In the genomic region with DNA sequence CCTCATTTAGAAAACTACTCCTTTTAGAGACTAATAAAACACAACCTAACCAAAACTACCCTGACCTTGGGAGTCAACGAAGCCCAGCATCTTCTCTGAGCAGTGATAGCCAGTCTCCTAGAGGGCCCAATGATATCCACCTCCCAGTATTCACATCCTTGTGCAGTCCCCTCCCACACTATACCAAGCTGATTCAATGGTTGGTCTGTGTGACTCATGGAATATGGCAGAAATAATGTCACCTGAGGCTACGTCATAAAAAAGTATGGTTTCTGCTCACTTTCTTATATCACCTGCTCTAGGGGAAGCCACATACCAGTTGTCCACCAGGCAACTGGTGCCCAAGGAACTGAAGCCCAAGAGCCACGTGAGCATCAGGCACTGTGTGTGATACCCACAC, we compare ENCODE assay signal across 21 cellular contexts. TPM values are rescaled to one million over a fixed set of nuclear protein-coding genes. Genes with fewer than 3 reads are reported as not detected.
DNase-seq lines count a peak whose midpoint lies in the region; ATAC-seq and TF ChIP-seq lines count a peak whose summit lies in the region.
"Had no signal": no experiment of that assay in that cellular context is flagged by ENCODE, and none has a peak within 500 bp of the region (broad histone marks: within the 10 kb centered on the region; RNA-seq: fewer than 3 reads in every experiment).

No MANE protein-coding gene starts in this region.

- no TSS peak for BruUV-seq in HCT116 (replicated peaks; lab: Mats Ljungman, UMichigan)

- H3K36me3 ChIP-seq in HCT116 (ENCODE audit: control insufficient read depth in 1 of 2, insufficient read depth in 2 of 2, low read length in 2 of 2) (peaks cover 27 to 37% of the 10 kb centered on the region in 2 experiments), neural progenitor cell (peaks cover 42% of the 10 kb centered on the region), sigmoid colon (peaks cover 0 to 48% (median 15%) of the 10 kb centered on the region in 4 donors), esophagus squamous epithelium (peaks cover 4 to 60% (median 6%) of the 10 kb centered on the region in 3 donors)
- H3K36me3 ChIP-seq: colonic mucosa had no signal

- H3K4me2 ChIP-seq in HCT116 (ENCODE audit: low read length) (no peak overlapping the region), neural progenitor cell (no peak overlapping the region)

- H2AFZ ChIP-seq in HCT116 (ENCODE audit: low read depth, low read length, poor library complexity, severe bottlenecking) (no peak overlapping the region), neural progenitor cell (replicated peaks) (no peak overlapping the region)

- no peaks in the 10 kb centered on the region for H3K27me3 ChIP-seq in HCT116 (ENCODE audit: insufficient read depth, low read length)
- H3K27me3 ChIP-seq in neural progenitor cell = no peaks in the 10 kb centered on the region
- no peaks in the 10 kb centered on the region for H3K27me3 ChIP-seq in sigmoid colon
- H3K27me3 ChIP-seq in esophagus squamous epithelium = no peaks in the 10 kb centered on the region
- H3K27me3 ChIP-seq: colonic mucosa, heart left ventricle, spleen, vagina had no signal

- no peaks in the 10 kb centered on the region for H3K9me2 ChIP-seq in HCT116 (ENCODE audit: insufficient read depth)

- H3F3A ChIP-seq in neural progenitor cell (ENCODE audit: low read depth) = peaks cover 25% of the 10 kb centered on the region

- H3K36me3 Mint-ChIP-seq in activated CD4-positive, alpha-beta memory T cell treated with anti-CD3 and anti-CD28 coated beads for 36 hours = peaks cover 36% of the 10 kb centered on the region
- peaks cover 40% of the 10 kb centered on the region for H3K36me3 Mint-ChIP-seq in activated CD4-positive, alpha-beta memory T cell treated with anti-CD3 and anti-CD28 coated beads, Interleukin-2, amount 10 ng/mL, durations not matched to agents 7 days and 5 days (ENCODE audit: low read depth)
- H3K36me3 Mint-ChIP-seq in activated naive CD8-positive, alpha-beta T cell = peaks cover 9% of the 10 kb centered on the region
- H3K36me3 Mint-ChIP-seq in neural progenitor cell = peaks cover 16% of the 10 kb centered on the region

- ATAC-seq in HCT116 (peak; percentile 46; the same call in 1 of the 2 replicates), GM18858 (IDR thresholded peaks at IDR 0.05; ENCODE audit: unreplicated experiment) (no peak)
- ATAC-seq: heart left ventricle, SK-N-SH treated with all-trans-retinoic acid at 6 μM for 48 hours had no signal

- H3K27ac Mint-ChIP-seq in activated CD4-positive, alpha-beta memory T cell treated with anti-CD3 and anti-CD28 coated beads for 36 hours = peak overlapping the region; percentile 62
- H3K27ac Mint-ChIP-seq in activated CD4-positive, alpha-beta memory T cell treated with anti-CD3 and anti-CD28 coated beads, Interleukin-2, amount 10 ng/mL, durations not matched to agents 7 days and 5 days = no peak overlapping the region
- peak overlapping the region; percentile 64 for H3K27ac Mint-ChIP-seq in activated naive CD8-positive, alpha-beta T cell
- peak overlapping the region; percentile 8 for H3K27ac Mint-ChIP-seq in neural progenitor cell

- H3K9me3 Mint-ChIP-seq in activated CD4-positive, alpha-beta memory T cell treated with anti-CD3 and anti-CD28 coated beads for 36 hours = no peaks in the 10 kb centered on the region
- no peaks in the 10 kb centered on the region for H3K9me3 Mint-ChIP-seq in activated CD4-positive, alpha-beta memory T cell treated with anti-CD3 and anti-CD28 coated beads, Interleukin-2, amount 10 ng/mL, durations not matched to agents 7 days and 5 days
- H3K9me3 Mint-ChIP-seq in activated naive CD8-positive, alpha-beta T cell (ENCODE audit: low read depth) = no peaks in the 10 kb centered on the region
- no peaks in the 10 kb centered on the region for H3K9me3 Mint-ChIP-seq in neural progenitor cell

- H3K4me1 Mint-ChIP-seq in activated CD4-positive, alpha-beta memory T cell treated with anti-CD3 and anti-CD28 coated beads for 36 hours (ENCODE audit: low read depth) = peaks cover 6% of the 10 kb centered on the region
- H3K4me1 Mint-ChIP-seq in activated CD4-positive, alpha-beta memory T cell treated with anti-CD3 and anti-CD28 coated beads, Interleukin-2, amount 10 ng/mL, durations not matched to agents 7 days and 5 days = peaks cover 4% of the 10 kb centered on the region
- peaks cover 16% of the 10 kb centered on the region for H3K4me1 Mint-ChIP-seq in activated naive CD8-positive, alpha-beta T cell (ENCODE audit: low read depth)
- H3K4me1 Mint-ChIP-seq in neural progenitor cell = no peaks in the 10 kb centered on the region

- H3K79me2 ChIP-seq in HCT116 (ENCODE audit: insufficient read depth, low read length) = peaks cover 16% of the 10 kb centered on the region; the same call in 1 of the 2 replicates
- H3K79me2 ChIP-seq in neural progenitor cell (ENCODE audit: low read depth) = peaks cover under 1% of the 10 kb centered on the region

- POLR2A ChIA-PET in activated CD4-positive, alpha-beta memory T cell treated with anti-CD3 and anti-CD28 coated beads for 36 hours (lab: Charles Lee) = interaction anchor here (1.5 kb wide), 1 partner anchor 28 kb away, joined by 4 read pairs; a partner anchor contains a TSS
- POLR2A ChIA-PET in activated CD4-positive, alpha-beta memory T cell treated with anti-CD3 and anti-CD28 coated beads, Interleukin-2, amount 10 ng/mL, durations not matched to agents 7 days and 5 days (lab: Charles Lee) = no interaction called here
- POLR2A ChIA-PET in HCT116 (lab: Charles Lee) = no interaction called here

- H4K20me1 ChIP-seq in HCT116 (ENCODE audit: insufficient read depth) (peaks cover 10% of the 10 kb centered on the region), neural progenitor cell (ENCODE audit: low read depth) (no peaks in the 10 kb centered on the region)

- DNase-seq in activated CD4-positive, alpha-beta memory T cell treated with anti-CD3 and anti-CD28 coated beads for 36 hours = no peak
- no peak for DNase-seq in activated CD4-positive, alpha-beta memory T cell treated with anti-CD3 and anti-CD28 coated beads, Interleukin-2, amount 10 ng/mL, durations not matched to agents 7 days and 5 days
- DNase-seq in HCT116 (ENCODE audit: low read depth, low spot score) (no peak), neural progenitor cell (ENCODE audit: low spot score) (no peak), sigmoid colon (no peak), esophagus squamous epithelium (lab: John Stamatoyannopoulos, UW) (no peak)
- DNase-seq: activated CD4-positive, alpha-beta T cell treated with anti-CD3 and anti-CD28 coated beads for 1 hour; activated CD8-positive, alpha-beta memory T cell treated with anti-CD3 and anti-CD28 coated beads, Interleukin-2, amount 50 U/mL, for 48 hours; colonic mucosa; COR-L47; heart left ventricle; left ventricle myocardium inferior; midbrain; NCI-H510A; RPMI8226; spleen; T1000 had no signal

- TF ChIP-seq EP300 in sigmoid colon (IDR thresholded peaks at IDR 0.05) = no peak

- no peak for TF ChIP-seq RAD21 in HCT116 (IDR thresholded peaks at IDR 0.05; ENCODE audit: low read depth)

- H3K9me3 ChIP-seq in HCT116 (ENCODE audit: control insufficient read depth in 1 of 2, insufficient read depth in 1 of 2, low read depth in 1 of 2, low read length in 2 of 2) (no peaks in the 10 kb centered on the region), neural progenitor cell (ENCODE audit: low read depth) (no peaks in the 10 kb centered on the region), sigmoid colon (no peaks in the 10 kb centered on the region), esophagus squamous epithelium (no peaks in the 10 kb centered on the region)
- H3K9me3 ChIP-seq: colonic mucosa, heart left ventricle, left ventricle myocardium inferior, spleen, vagina had no signal

- no peak overlapping the region for H3K9ac ChIP-seq in HCT116 (ENCODE audit: low read length)
- no peak overlapping the region for H3K9ac ChIP-seq in neural progenitor cell

- no peak overlapping the region for H3K4me3 ChIP-seq in HCT116 (replicated peaks in 1 of 2; ENCODE audit: low read depth in 1 of 2, low read length in 2 of 2)
- no peak overlapping the region for H3K4me3 ChIP-seq in neural progenitor cell
- no peak overlapping the region for H3K4me3 ChIP-seq in sigmoid colon
- H3K4me3 ChIP-seq in esophagus squamous epithelium = no peak overlapping the region
- H3K4me3 ChIP-seq: colonic mucosa, heart left ventricle, left ventricle myocardium inferior, spleen, vagina had no signal

- H3K27me3 Mint-ChIP-seq in activated CD4-positive, alpha-beta memory T cell treated with anti-CD3 and anti-CD28 coated beads for 36 hours = no peaks in the 10 kb centered on the region
- H3K27me3 Mint-ChIP-seq in activated CD4-positive, alpha-beta memory T cell treated with anti-CD3 and anti-CD28 coated beads, Interleukin-2, amount 10 ng/mL, durations not matched to agents 7 days and 5 days = no peaks in the 10 kb centered on the region
- H3K27me3 Mint-ChIP-seq in activated naive CD8-positive, alpha-beta T cell = no peaks in the 10 kb centered on the region
- no peaks in the 10 kb centered on the region for H3K27me3 Mint-ChIP-seq in neural progenitor cell (ENCODE audit: insufficient read depth, low read depth)

- no peak overlapping the region for H3K27ac ChIP-seq in HCT116 (ENCODE audit: low read depth, low read length)
- H3K27ac ChIP-seq in neural progenitor cell = no peak overlapping the region
- no peak overlapping the region for H3K27ac ChIP-seq in sigmoid colon
- no peak overlapping the region for H3K27ac ChIP-seq in esophagus squamous epithelium
- H3K27ac ChIP-seq: colonic mucosa, heart left ventricle, left ventricle myocardium inferior, spleen, vagina had no signal

- TF ChIP-seq CTCF in HCT116 (IDR thresholded peaks at IDR 0.05 in 2 of 3, conservative IDR thresholded peaks at IDR 0.05 in 1 of 3; ENCODE audit: borderline replicate concordance in 1 of 3, insufficient read depth in 1 of 3, low read depth in 2 of 3, low read length in 2 of 3) (no peak), neural progenitor cell (IDR thresholded peaks at IDR 0.05) (no peak), sigmoid colon (IDR thresholded peaks at IDR 0.05) (no peak), esophagus squamous epithelium (IDR thresholded peaks at IDR 0.05) (no peak)

- intact Hi-C loops in activated CD4-positive, alpha-beta memory T cell treated with anti-CD3 and anti-CD28 coated beads for 36 hours (cut with micrococcal nuclease) = no loop called here
- intact Hi-C loops in HCT116 (cut with micrococcal nuclease) (no loop called here), sigmoid colon (cut with DNase I) (no loop called here), esophagus squamous epithelium (cut with DNase I) (no loop called here)

- H3K4me3 Mint-ChIP-seq in activated CD4-positive, alpha-beta memory T cell treated with anti-CD3 and anti-CD28 coated beads for 36 hours = no peak overlapping the region
- no peak overlapping the region for H3K4me3 Mint-ChIP-seq in activated CD4-positive, alpha-beta memory T cell treated with anti-CD3 and anti-CD28 coated beads, Interleukin-2, amount 10 ng/mL, durations not matched to agents 7 days and 5 days
- H3K4me3 Mint-ChIP-seq in activated naive CD8-positive, alpha-beta T cell = no peak overlapping the region
- H3K4me3 Mint-ChIP-seq in neural progenitor cell = no peak overlapping the region

- TF ChIP-seq POLR2A in HCT116 (IDR thresholded peaks at IDR 0.05; ENCODE audit: borderline replicate concordance, extremely low read depth, insufficient read depth, insufficient read length) = no peak
- no peak for TF ChIP-seq POLR2A in sigmoid colon (IDR thresholded peaks at IDR 0.05)
- no peak for TF ChIP-seq POLR2A in esophagus squamous epithelium (IDR thresholded peaks at IDR 0.05)

- no peaks in the 10 kb centered on the region for H3K4me1 ChIP-seq in HCT116 (ENCODE audit: control insufficient read depth in 1 of 2, insufficient read depth in 2 of 2, low read length in 2 of 2)
- H3K4me1 ChIP-seq in neural progenitor cell = no peaks in the 10 kb centered on the region
- no peaks in the 10 kb centered on the region for H3K4me1 ChIP-seq in sigmoid colon
- no peaks in the 10 kb centered on the region for H3K4me1 ChIP-seq in esophagus squamous epithelium
- H3K4me1 ChIP-seq: colonic mucosa, vagina had no signal

- CTCF ChIA-PET in activated CD4-positive, alpha-beta memory T cell treated with anti-CD3 and anti-CD28 coated beads for 36 hours (lab: Charles Lee) = interaction anchor here (0.9 to 6.2 kb wide), 2 partner anchors 18 to 27 kb away, joined by 3 to 29 read pairs; no protein-coding TSS in a partner anchor
- CTCF ChIA-PET in activated CD4-positive, alpha-beta memory T cell treated with anti-CD3 and anti-CD28 coated beads, Interleukin-2, amount 10 ng/mL, durations not matched to agents 7 days and 5 days (lab: Charles Lee) = no interaction called here
- CTCF ChIA-PET in HCT116 (lab: Charles Lee) = no interaction called here

- RAD21 ChIA-PET in HCT116 (lab: Charles Lee; ENCODE audit: low non-redundant PET in 1 of 2, low total read pairs in 2 of 2, uncharacterized antibody in 2 of 2, unreplicated experiment in 2 of 2) = no interaction called here

- 72 to 89% methylated on average over 3 of the region's 3 CpGs for WGBS in sigmoid colon, 2 donors
- 77 to 100% methylated on average over 3 of the region's 3 CpGs for WGBS in esophagus squamous epithelium, 2 donors

RNA-seq across cellular contexts. Expression of a gene that starts 21.4 kb away (rescaled TPM):
- total RNA-seq in activated CD4-positive, alpha-beta memory T cell treated with anti-CD3 and anti-CD28 coated beads for 36 hours = 10 to 100 TPM; 11.7 to 12.2 TPM
- 10 to 100 TPM; 19.9 to 20.1 TPM for total RNA-seq in activated CD4-positive, alpha-beta memory T cell treated with anti-CD3 and anti-CD28 coated beads, Interleukin-2, amount 10 ng/mL, durations not matched to agents 7 days and 5 days
- total RNA-seq in HCT116 (2021; ENCODE audit: unreplicated experiment) = 13.5 TPM
- 4.0 and 4.1 TPM in 2 replicates for polyA plus RNA-seq in HCT116 (2012)
- 11.5 and 15.3 TPM in 2 replicates for total RNA-seq in neural progenitor cell (ENCODE audit: low replicate concordance)
- 10 to 100 TPM; 10.7 to 21.9 (median 18.2) TPM for total RNA-seq in sigmoid colon
- 1 to 10 TPM; 3.5 to 8.4 (median 4.8) TPM for polyA plus RNA-seq in sigmoid colon
- total RNA-seq in esophagus squamous epithelium = 10 to 100 TPM; 11.5 to 18.3 (median 12.6) TPM

RNA-seq across cellular contexts. Expression of a gene that starts 28.2 kb away (rescaled TPM):
- 100 to 1,000 TPM; 112 to 113 TPM for total RNA-seq in activated CD4-positive, alpha-beta memory T cell treated with anti-CD3 and anti-CD28 coated beads for 36 hours
- total RNA-seq in activated CD4-positive, alpha-beta memory T cell treated with anti-CD3 and anti-CD28 coated beads, Interleukin-2, amount 10 ng/mL, durations not matched to agents 7 days and 5 days = 100 to 1,000 TPM; 104 to 106 TPM
- total RNA-seq in HCT116 (2021; ENCODE audit: unreplicated experiment) = 233 TPM
- polyA plus RNA-seq in HCT116 (2012) = 101 and 105 TPM in 2 replicates
- 191 and 208 TPM in 2 replicates for total RNA-seq in neural progenitor cell (ENCODE audit: low replicate concordance)
- total RNA-seq in sigmoid colon = 10 to 100 TPM; 51.0 to 89.9 (median 75.8) TPM
- polyA plus RNA-seq in sigmoid colon = 10 to 100 TPM; 29.4 to 66.6 (median 40.5) TPM
- total RNA-seq in esophagus squamous epithelium = 100 to 1,000 TPM; 142 to 248 (median 228) TPM

RNA-seq across cellular contexts. Expression of a gene that starts 29.0 kb away (rescaled TPM):
- total RNA-seq in activated CD4-positive, alpha-beta memory T cell treated with anti-CD3 and anti-CD28 coated beads for 36 hours = 10 to 100 TPM; 43.5 to 45.4 TPM
- 10 to 100 TPM; 41.7 to 42.4 TPM for total RNA-seq in activated CD4-positive, alpha-beta memory T cell treated with anti-CD3 and anti-CD28 coated beads, Interleukin-2, amount 10 ng/mL, durations not matched to agents 7 days and 5 days
- total RNA-seq in HCT116 (2021; ENCODE audit: unreplicated experiment) (54.7 TPM), neural progenitor cell (ENCODE audit: low replicate concordance) (90.7 and 115 TPM in 2 replicates), sigmoid colon (10 to 100 TPM; 19.4 to 34.6 (median 26.1) TPM), esophagus squamous epithelium (10 to 100 TPM; 39.9 to 74.3 (median 60.6) TPM)
- 10.2 and 12.9 TPM in 2 replicates for polyA plus RNA-seq in HCT116 (2012)
- polyA plus RNA-seq in sigmoid colon = 10 to 100 TPM; 15.0 to 22.2 (median 19.4) TPM
